Comparison of ENCODE assay signal across 17 cellular contexts in genomic region chr1:75394386-75395139, GRCh38.
A peak's percentile ranks its signal among the peaks of the same experiment; 100 is the strongest.
DNase-seq lines count a peak whose midpoint lies in the region; ATAC-seq and TF ChIP-seq lines count a peak whose summit lies in the region.
"Had no signal": no experiment of that assay in that cellular context is flagged by ENCODE, and none has a peak within 500 bp of the region (broad histone marks: within the 10 kb centered on the region; RNA-seq: fewer than 3 reads in every experiment).

No MANE protein-coding gene starts in this region.

- H3K36me3 ChIP-seq in sigmoid colon: no peaks in the 10 kb centered on the region
- H3K36me3 ChIP-seq: BE2C, gastrocnemius medialis, prostate gland had no signal

- no peaks in the 10 kb centered on the region for H3K4me1 ChIP-seq in sigmoid colon
- H3K4me1 ChIP-seq: BE2C, gastrocnemius medialis, prostate gland had no signal

- TF ChIP-seq CTCF in endothelial cell (IDR thresholded peaks at IDR 0.05; ENCODE audit: unreplicated experiment) (no peak), sigmoid colon (IDR thresholded peaks at IDR 0.05) (no peak)

- H3K4me3 ChIP-seq in sigmoid colon: no peak overlapping the region
- H3K4me3 ChIP-seq: gastrocnemius medialis, prostate gland had no signal

- H3K9me3 ChIP-seq in sigmoid colon: no peaks in the 10 kb centered on the region
- H3K9me3 ChIP-seq: BE2C, gastrocnemius medialis, prostate gland had no signal

- ATAC-seq in GM18861 (IDR thresholded peaks at IDR 0.05; ENCODE audit: unreplicated experiment) (peak; percentile 45), GM21619 (IDR thresholded peaks at IDR 0.05; ENCODE audit: unreplicated experiment) (peak; percentile 43), HG03095 (IDR thresholded peaks at IDR 0.05; ENCODE audit: unreplicated experiment) (peak; percentile 52)
- ATAC-seq: gastrocnemius medialis had no signal

- TF ChIP-seq POLR2A in sigmoid colon (IDR thresholded peaks at IDR 0.05): no peak

- 57 to 69% methylated on average over 3 of the region's 3 CpGs for WGBS in sigmoid colon, 2 donors

- no peaks in the 10 kb centered on the region for H3K27me3 Mint-ChIP-seq in endothelial cell (ENCODE audit: unreplicated experiment)

- no peak overlapping the region for H3K27ac Mint-ChIP-seq in endothelial cell (ENCODE audit: unreplicated experiment)

- no peak overlapping the region for H3K4me3 Mint-ChIP-seq in endothelial cell (ENCODE audit: unreplicated experiment)

- H3K27me3 ChIP-seq in sigmoid colon: no peaks in the 10 kb centered on the region
- H3K27me3 ChIP-seq: BE2C, gastrocnemius medialis had no signal

- TF ChIP-seq EP300 in sigmoid colon (IDR thresholded peaks at IDR 0.05): no peak

- H3K4me1 Mint-ChIP-seq in endothelial cell (ENCODE audit: unreplicated experiment): no peaks in the 10 kb centered on the region

- peak; percentile 52 for DNase-seq in OCI-M1 (lab: John Stamatoyannopoulos, UW)
- DNase-seq in central memory CD4-positive, alpha-beta T cell: no peak
- no peak for DNase-seq in endothelial cell (ENCODE audit: low spot score)
- DNase-seq in activated CD4-positive, alpha-beta T cell treated with anti-CD3 and anti-CD28 coated beads, Interleukin-2, amount 50 U/mL, for 4 hours: no peak
- no peak for DNase-seq in sigmoid colon
- DNase-seq: activated CD4-positive, alpha-beta T cell treated with anti-CD3 and anti-CD28 coated beads for 1 hour; BE2C; effector memory CD4-positive, alpha-beta T cell; gastrocnemius medialis; kidney; NCI-H2029; stimulated activated CD4-positive, alpha-beta T cell treated with anti-CD3 and anti-CD28 coated beads, Interleukin-4, amount 100 ng/mL, for 4 hours; SW 1271 had no signal

- H3K9me3 Mint-ChIP-seq in endothelial cell (ENCODE audit: unreplicated experiment): no peaks in the 10 kb centered on the region

- no peaks in the 10 kb centered on the region for H3K36me3 Mint-ChIP-seq in endothelial cell (ENCODE audit: low read depth, unreplicated experiment)

- intact Hi-C loops in sigmoid colon (cut with DNase I): no loop called here

- H3K27ac ChIP-seq in sigmoid colon: no peak overlapping the region
- H3K27ac ChIP-seq: gastrocnemius medialis, prostate gland had no signal
